Comparison of ENCODE assay signal across 8 cellular contexts in the genomic region with DNA sequence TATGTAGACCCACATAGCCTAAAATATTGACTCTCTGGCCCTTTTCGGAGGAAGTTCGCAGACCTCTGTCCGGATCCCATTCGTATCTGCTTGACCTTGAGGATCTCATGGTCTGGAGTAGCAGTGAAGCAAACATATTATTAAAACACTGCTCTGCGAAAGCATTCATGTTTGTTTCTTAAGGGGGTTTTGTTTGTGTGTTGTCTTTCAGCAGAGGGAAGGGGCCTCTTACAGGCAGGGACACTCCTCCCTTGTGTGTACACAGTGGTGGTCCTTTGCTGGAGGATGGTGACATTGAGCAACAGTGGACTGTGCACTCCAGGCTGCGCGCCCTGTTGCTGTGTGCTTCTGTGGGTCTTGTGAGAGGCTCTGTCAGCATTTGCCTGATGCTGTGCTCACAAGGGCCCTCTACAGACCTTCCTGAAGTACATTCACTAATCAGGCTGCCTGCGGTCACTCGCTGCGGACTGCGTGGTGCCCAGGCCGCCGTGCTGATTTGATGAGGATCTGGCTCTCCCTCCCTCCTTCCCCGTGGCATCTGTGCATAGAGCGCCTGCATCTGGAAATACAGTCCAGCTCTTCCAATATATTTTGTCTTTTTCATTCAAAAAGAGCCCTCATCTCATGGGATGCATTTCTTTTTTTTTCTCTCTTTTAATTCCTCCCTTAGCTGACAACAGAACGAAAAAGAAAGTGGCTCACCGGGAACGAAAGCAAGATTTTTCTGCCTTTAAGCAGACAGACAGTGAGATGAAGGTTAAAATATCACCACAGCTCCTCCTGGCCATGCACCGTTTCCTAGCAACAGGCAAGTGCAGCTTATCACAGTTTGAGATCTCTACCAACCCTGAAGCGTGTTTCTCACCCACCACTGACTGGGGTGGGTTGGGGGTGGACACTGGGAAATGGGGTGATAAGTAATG.
DNase-seq lines count a peak whose midpoint lies in the region; ATAC-seq and TF ChIP-seq lines count a peak whose summit lies in the region.

No MANE protein-coding gene starts in this region.

- H3K9me2 ChIP-seq in SK-N-SH (no peaks in the 10 kb centered on the region), Karpas-422 (replicated peaks; ENCODE audit: insufficient read depth, low read length) (no peaks in the 10 kb centered on the region)

- TF ChIP-seq RAD21 in SK-N-SH (IDR thresholded peaks at IDR 0.05; ENCODE audit: low read length): peak; percentile 73

- H3K4me1 ChIP-seq in SK-N-SH (ENCODE audit: control insufficient read depth in 1 of 2, insufficient read depth in 2 of 2, low read depth in 1 of 2, low read length in 1 of 2) (peaks cover 0 to 14% of the 10 kb centered on the region in 2 experiments; a peak in 2 of 4 replicates), right cardiac atrium (ENCODE audit: control insufficient read depth, insufficient read depth, low read length) (no peaks in the 10 kb centered on the region), Karpas-422 (ENCODE audit: low read length) (no peaks in the 10 kb centered on the region)

- CTCF ChIA-PET in SK-N-SH (lab: Yijun Ruan, JAX): interaction anchor here (0.9 to 4.6 kb wide), 11 partner anchors 9 to 142 kb away, joined by 3 to 43 read pairs (median 5); partner anchors contain the start of gene CNNM2

- peak overlapping the region; percentile 62 for H3K4me2 ChIP-seq in SK-N-SH
- no peak overlapping the region for H3K4me2 ChIP-seq in Karpas-422 (ENCODE audit: low read depth, low read length, poor library complexity, severe bottlenecking)

- intact Hi-C loops in right cardiac atrium (cut with DNase I): loop anchor here in 1 of 4 donors (5.0 kb wide), 1 partner anchor 137 kb away; the partner anchor contains the start of gene CNNM2

- no peaks in the 10 kb centered on the region for H4K20me1 ChIP-seq in SK-N-SH (ENCODE audit: insufficient read depth)
- no peaks in the 10 kb centered on the region for H4K20me1 ChIP-seq in Karpas-422 (ENCODE audit: insufficient read depth, low read depth, low read length)

- H3K36me3 ChIP-seq in SK-N-SH (replicated peaks in 1 of 2; ENCODE audit: control insufficient read depth in 1 of 2, insufficient read depth in 2 of 2, low read length in 1 of 2): no peaks in the 10 kb centered on the region
- H3K36me3 ChIP-seq in Karpas-422 (ENCODE audit: insufficient read depth, low read length): no peaks in the 10 kb centered on the region

- 27% methylated on average over 18 of the region's 20 CpGs for WGBS in SK-N-SH (ENCODE audit: low lambda C conversion rate)
- WGBS in right cardiac atrium: 42% methylated on average over 20 of the region's 20 CpGs

- H3K4me3 ChIP-seq in SK-N-SH (ENCODE audit: low read depth in 2 of 2, low read length in 1 of 2): peak overlapping the region; percentile 43 to 48
- peak overlapping the region; percentile 13 for H3K4me3 ChIP-seq in right cardiac atrium (ENCODE audit: low read length)
- H3K4me3 ChIP-seq in Karpas-422 (ENCODE audit: low read length): no peak overlapping the region

- POLR2A ChIA-PET in SK-N-SH (lab: Yijun Ruan, JAX): interaction anchor here (0.6 to 1.5 kb wide), 3 partner anchors 136 to 1006 kb away, joined by 4 read pairs; partner anchors contain the start of genes CNNM2 and NT5C2

- H3K9me3 ChIP-seq in SK-N-SH: no peaks in the 10 kb centered on the region
- no peaks in the 10 kb centered on the region for H3K9me3 ChIP-seq in right cardiac atrium (ENCODE audit: control insufficient read depth, low read length)
- no peaks in the 10 kb centered on the region for H3K9me3 ChIP-seq in Karpas-422 (ENCODE audit: low read length)

- ATAC-seq in GM18870 (IDR thresholded peaks at IDR 0.05; ENCODE audit: unreplicated experiment) (peak; percentile 62), HG03139 (IDR thresholded peaks at IDR 0.05; ENCODE audit: unreplicated experiment) (peak; percentile 71), right cardiac atrium (peak; percentile 95)

- DNase-seq in SK-N-SH (peak; percentile 77), anterior cingulate cortex (lab: John Stamatoyannopoulos, UW) (peak in 50 of 58 donors; percentile 5 to 81 (median 36)), right cardiac atrium (peak; percentile 64 to 84 (median 79)), renal cortical epithelial cell (ENCODE audit: low read depth) (peak; percentile 82), Karpas-422 (no peak)

- H3K9ac ChIP-seq in SK-N-SH: no peak overlapping the region; the same call in 1 of the 2 replicates
- H3K9ac ChIP-seq in Karpas-422 (ENCODE audit: low read length): no peak overlapping the region

- H3K27ac ChIP-seq in 22Rv1 (no peak overlapping the region), SK-N-SH (ENCODE audit: low read depth in 2 of 2, low read length in 1 of 2) (peak overlapping the region; percentile 35 to 90; a peak in 3 of 4 replicates), right cardiac atrium (ENCODE audit: low read length) (no peak overlapping the region), Karpas-422 (ENCODE audit: low read length) (no peak overlapping the region)

- TF ChIP-seq EP300 in SK-N-SH (IDR thresholded peaks at IDR 0.05; ENCODE audit: borderline replicate concordance in 1 of 2, low read depth in 1 of 2, low read length in 1 of 2): no peak

- no peaks in the 10 kb centered on the region for H3F3A ChIP-seq in SK-N-SH (replicated peaks; ENCODE audit: insufficient read depth)

- H3K27me3 ChIP-seq in SK-N-SH (ENCODE audit: insufficient read depth) (no peaks in the 10 kb centered on the region), right cardiac atrium (ENCODE audit: control insufficient read depth, insufficient read depth) (no peaks in the 10 kb centered on the region), Karpas-422 (ENCODE audit: low read length) (no peaks in the 10 kb centered on the region)

- H3K79me2 ChIP-seq in SK-N-SH (ENCODE audit: insufficient read depth) (no peaks in the 10 kb centered on the region), Karpas-422 (ENCODE audit: low read length) (no peaks in the 10 kb centered on the region)

- TF ChIP-seq CTCF in 22Rv1 (IDR thresholded peaks at IDR 0.05) (peak; percentile 66), SK-N-SH (IDR thresholded peaks at IDR 0.05) (peak; percentile 55)

- H2AFZ ChIP-seq in SK-N-SH (ENCODE audit: low read depth) (peak overlapping the region; percentile 55; the same call in 1 of the 2 replicates), Karpas-422 (ENCODE audit: low read length) (no peak overlapping the region)

TF ChIP-seq in SK-N-SH, 30 proteins besides CTCF, POLR2A, EP300 and RAD21 (continues in another document):
- peak; percentile 40 for TF ChIP-seq CHD2 (IDR thresholded peaks at IDR 0.05; ENCODE audit: low read length, partially characterized antibody)
- no peak for TF ChIP-seq MEF2A (IDR thresholded peaks at IDR 0.05; ENCODE audit: borderline replicate concordance, low read depth)
- TF ChIP-seq TEAD4 (IDR thresholded peaks at IDR 0.05; ENCODE audit: borderline replicate concordance, insufficient read depth): no peak
- peak; percentile 86 for TF ChIP-seq RCOR1 (IDR thresholded peaks at IDR 0.05; ENCODE audit: low read length)
- TF ChIP-seq MAX (IDR thresholded peaks at IDR 0.05; ENCODE audit: low read depth): peak; percentile 54; the same call in 1 of the 2 replicates
- TF ChIP-seq GATA2 (CRISPR knock-in tag; IDR thresholded peaks at IDR 0.05): peak; percentile 81
- peak; percentile 92 for TF ChIP-seq MXI1 (IDR thresholded peaks at IDR 0.05; ENCODE audit: low read depth, low read length)
- TF ChIP-seq, protein P1, sequence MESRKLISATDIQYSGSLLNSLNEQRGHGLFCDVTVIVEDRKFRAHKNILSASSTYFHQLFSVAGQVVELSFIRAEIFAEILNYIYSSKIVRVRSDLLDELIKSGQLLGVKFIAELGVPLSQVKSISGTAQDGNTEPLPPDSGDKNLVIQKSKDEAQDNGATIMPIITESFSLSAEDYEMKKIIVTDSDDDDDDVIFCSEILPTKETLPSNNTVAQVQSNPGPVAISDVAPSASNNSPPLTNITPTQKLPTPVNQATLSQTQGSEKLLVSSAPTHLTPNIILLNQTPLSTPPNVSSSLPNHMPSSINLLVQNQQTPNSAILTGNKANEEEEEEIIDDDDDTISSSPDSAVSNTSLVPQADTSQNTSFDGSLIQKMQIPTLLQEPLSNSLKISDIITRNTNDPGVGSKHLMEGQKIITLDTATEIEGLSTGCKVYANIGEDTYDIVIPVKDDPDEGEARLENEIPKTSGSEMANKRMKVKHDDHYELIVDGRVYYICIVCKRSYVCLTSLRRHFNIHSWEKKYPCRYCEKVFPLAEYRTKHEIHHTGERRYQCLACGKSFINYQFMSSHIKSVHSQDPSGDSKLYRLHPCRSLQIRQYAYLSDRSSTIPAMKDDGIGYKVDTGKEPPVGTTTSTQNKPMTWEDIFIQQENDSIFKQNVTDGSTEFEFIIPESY (IDR thresholded peaks at IDR 0.05; ENCODE audit: borderline replicate concordance, low read depth): no peak
- TF ChIP-seq FOSL2 (IDR thresholded peaks at IDR 0.05; ENCODE audit: borderline replicate concordance, low read depth): no peak
- TF ChIP-seq USF2 (IDR thresholded peaks at IDR 0.05; ENCODE audit: borderline replicate concordance, low read depth, low read length): peak; percentile 47; the same call in 1 of the 2 replicates
- no peak for TF ChIP-seq IRF3 (IDR thresholded peaks at IDR 0.05; ENCODE audit: low read depth, low read length)
- no peak for TF ChIP-seq NRF1 (IDR thresholded peaks at IDR 0.05; ENCODE audit: low read depth, low read length)

Comparison
In these comparisons a context has a peak if more than half of its experiments do, and no peak if none do; other contexts are left out.
1. H3K27ac ChIP-seq: peak in SK-N-SH (2 of 2); none in 22Rv1 (single experiment), right cardiac atrium (single experiment) and Karpas-422 (single experiment).
2. Peak in every context shown above with its lines, with median percentiles within 50 percentile points of each other: ATAC-seq.